ENCODE assay signal across 21 cellular contexts in the genomic region with DNA sequence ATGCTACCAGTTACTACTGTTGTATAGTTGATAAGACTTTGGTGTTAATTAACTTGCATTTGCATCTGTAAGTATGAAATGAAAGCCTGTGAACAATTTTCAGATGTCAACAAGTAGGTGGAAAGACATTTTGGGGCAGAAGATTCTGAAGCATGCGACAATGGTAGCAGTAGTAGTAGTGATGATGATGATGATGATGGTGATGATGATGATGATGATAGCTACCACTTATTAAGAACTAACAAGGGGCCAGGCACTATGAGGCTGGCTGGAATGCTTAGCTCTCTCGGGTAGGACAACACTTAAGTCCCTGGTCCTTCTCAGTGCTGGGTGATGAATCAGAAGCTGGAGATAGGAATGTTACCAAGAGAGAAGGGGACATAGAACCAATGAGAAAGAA.
"Had no signal": no experiment of that assay in that cellular context is flagged by ENCODE, and none has a peak within 500 bp of the region (broad histone marks: within the 10 kb centered on the region; RNA-seq: fewer than 3 reads in every experiment).

No MANE protein-coding gene starts in this region.

- H3K27me3 ChIP-seq: Peyer's patch, SJCRH30 had no signal

- H3K27ac Mint-ChIP-seq: IgD-negative memory B cell had no signal

- H3K4me3 ChIP-seq: K562, Peyer's patch, SJCRH30 had no signal

- H3K4me3 Mint-ChIP-seq: IgD-negative memory B cell had no signal

- H3K36me3 ChIP-seq: Peyer's patch, SJCRH30 had no signal

- H3K4me1 Mint-ChIP-seq: IgD-negative memory B cell had no signal

- DNase-seq: Kasumi-1, MM.1S, NCI-H1092 treated with DMSO at 0.1 percent for 48 hours, NCI-H1436, NCI-H187, NCI-H2029, NCI-H2081 treated with DMSO at 0.1 percent for 48 hours, NCI-H2171, NCI-H226, NCI-H446, NCI-H510A, NCI-H524 treated with DMSO at 0.1 percent for 48 hours, NCI-H69, NCI-H774, Peyer's patch, SHP77 treated with DMSO at 0.1 percent for 48 hours, SJCRH30 had no signal

- FAIRE-seq: K562 had no signal

- H3K4me1 ChIP-seq: Peyer's patch, SJCRH30 had no signal

- H3K9ac ChIP-seq: KMS-11 had no signal

- ATAC-seq: K562, SK-N-SH treated with all-trans-retinoic acid at 6 μM for 48 hours had no signal

- H3K4me2 ChIP-seq: KMS-11 had no signal

- H3K27ac ChIP-seq: KMS-11, Peyer's patch, SJCRH30 had no signal

- H3K9me3 ChIP-seq: Peyer's patch, SJCRH30 had no signal
